Comparison of ENCODE assay signal across 8 cellular contexts in the genomic region with DNA sequence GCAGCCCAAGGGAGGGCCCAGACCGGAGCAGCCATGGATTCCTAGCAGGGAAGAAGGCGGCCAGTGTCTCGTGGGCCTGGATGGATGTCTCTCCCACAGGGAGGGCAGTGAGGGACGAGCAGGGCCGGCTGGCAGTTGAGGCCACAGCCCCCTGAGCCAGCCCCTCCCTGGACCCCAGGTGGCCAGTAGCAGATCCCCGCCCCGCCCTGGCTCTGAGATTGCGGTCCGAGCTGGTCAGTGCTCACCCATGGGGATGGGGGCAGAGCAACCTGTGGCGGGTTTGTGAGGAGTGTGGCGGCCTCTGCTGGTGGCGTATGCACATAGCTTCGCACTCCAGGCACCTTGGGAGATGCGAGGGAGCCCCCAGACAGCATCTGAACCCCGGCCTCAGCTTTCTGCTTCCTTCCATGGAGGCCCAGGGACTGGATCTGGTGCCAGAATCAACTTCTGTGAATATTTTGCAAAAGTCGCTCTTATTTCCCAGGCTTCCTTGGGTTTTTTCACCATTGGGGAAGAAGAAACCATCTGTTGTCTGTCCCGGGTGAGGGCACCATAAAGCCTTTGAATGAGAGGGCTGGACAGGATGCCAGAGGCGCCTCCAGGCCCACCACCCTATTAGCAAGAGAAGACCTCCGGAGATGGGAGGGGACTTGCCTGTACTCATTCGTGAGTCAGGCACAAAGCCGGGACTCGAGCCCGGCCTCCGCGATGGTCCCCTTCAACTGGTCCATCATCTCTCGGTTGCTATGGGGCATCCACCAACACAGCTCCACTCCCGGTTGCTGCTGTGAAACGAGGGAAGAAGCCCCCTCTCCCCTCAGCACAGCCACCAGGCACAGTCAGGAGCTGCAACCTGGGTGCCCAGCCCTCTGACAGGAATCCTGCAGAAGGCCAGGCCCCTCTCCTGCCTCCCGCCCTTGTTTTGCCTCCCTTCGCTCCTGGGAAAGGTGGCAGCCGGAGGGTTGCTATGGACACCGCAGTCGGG. TPM values are rescaled to one million over a fixed set of nuclear protein-coding genes. Genes with fewer than 3 reads are reported as not detected.
DNase-seq lines count a peak whose midpoint lies in the region; ATAC-seq and TF ChIP-seq lines count a peak whose summit lies in the region.

No MANE protein-coding gene starts in this region.

- no peak overlapping the region for H3K4me3 Mint-ChIP-seq in osteocyte (ENCODE audit: unreplicated experiment)

- TF ChIP-seq CTCF in LNCaP clone FGC (IDR thresholded peaks at IDR 0.05; ENCODE audit: control insufficient read depth, extremely low read depth, insufficient read depth) (peak; percentile 94), gastroesophageal sphincter (IDR thresholded peaks at IDR 0.05) (peak in 3 of 4 experiments; percentile 87 to 93 (median 88)), osteocyte (IDR thresholded peaks at IDR 0.05) (peak; percentile 92), tibial artery (IDR thresholded peaks at IDR 0.05) (peak; percentile 77 to 86)

- TF ChIP-seq POLR2A in gastroesophageal sphincter (IDR thresholded peaks at IDR 0.05): no peak

- DNase-seq in DMS 273 (lab: John Stamatoyannopoulos, UW; ENCODE audit: unreplicated experiment): peak; percentile 84
- DNase-seq in DMS 273 treated with DMSO at 0.1 percent for 48 hours (lab: John Stamatoyannopoulos, UW): no peak
- DNase-seq in LNCaP clone FGC (ENCODE audit: low read depth): no peak
- DNase-seq in SHP77 treated with DMSO at 0.1 percent for 48 hours (lab: John Stamatoyannopoulos, UW): peak; percentile 82
- DNase-seq in activated T-helper 9 cell treated with anti-CD3 and anti-CD28 coated beads, Interleukin-2, amount 50 U/mL, for 16 hours (ENCODE audit: low read depth): peak; percentile 61
- peak; percentile 92 for DNase-seq in osteocyte (ENCODE audit: extremely low spot score, unreplicated experiment)
- DNase-seq in tibial artery: peak; percentile 74 to 82

- TF ChIP-seq EP300 in gastroesophageal sphincter (IDR thresholded peaks at IDR 0.05): no peak

- H3K4me1 Mint-ChIP-seq in osteocyte (ENCODE audit: unreplicated experiment): no peaks in the 10 kb centered on the region

- H3K27ac ChIP-seq in gastroesophageal sphincter (no peak overlapping the region), tibial artery (no peak overlapping the region)

- H3K4me3 ChIP-seq in LNCaP clone FGC (ENCODE audit: low read depth, low read length) (no peak overlapping the region), gastroesophageal sphincter (no peak overlapping the region), tibial artery (no peak overlapping the region)

- 0 to 15% methylated on average over 1 to 4 of the region's 33 CpGs for WGBS in gastroesophageal sphincter (ENCODE audit: low coverage in 1 of 2), 2 donors

- peak; percentile 92 for ATAC-seq in gastroesophageal sphincter

- H3K9me3 ChIP-seq in gastroesophageal sphincter: no peaks in the 10 kb centered on the region
- no peaks in the 10 kb centered on the region for H3K9me3 ChIP-seq in tibial artery

- no peaks in the 10 kb centered on the region for H3K36me3 Mint-ChIP-seq in osteocyte (ENCODE audit: unreplicated experiment)

- H3K27me3 Mint-ChIP-seq in osteocyte (ENCODE audit: unreplicated experiment): peaks cover 6% of the 10 kb centered on the region

- no peaks in the 10 kb centered on the region for H3K36me3 ChIP-seq in gastroesophageal sphincter
- H3K36me3 ChIP-seq in tibial artery: no peaks in the 10 kb centered on the region

- no peaks in the 10 kb centered on the region for H3K9me3 Mint-ChIP-seq in osteocyte (ENCODE audit: unreplicated experiment)

- H3K4me1 ChIP-seq in gastroesophageal sphincter (peaks cover 0 to 6% (median 0%) of the 10 kb centered on the region in 3 donors), tibial artery (no peaks in the 10 kb centered on the region)

- no peak overlapping the region for H3K27ac Mint-ChIP-seq in osteocyte (ENCODE audit: unreplicated experiment)

- peaks cover 21% of the 10 kb centered on the region for H3K27me3 ChIP-seq in gastroesophageal sphincter
- H3K27me3 ChIP-seq in tibial artery: peaks cover 0 to 19% of the 10 kb centered on the region in 2 donors

- intact Hi-C loops in tibial artery (cut with DNase I; ENCODE audit: low total_unique reads): no loop called here

RNA-seq across cellular contexts. Expression of a gene that starts 8.6 kb away (rescaled TPM):
- total RNA-seq in gastroesophageal sphincter (10 to 100 TPM in 1 of 4 donors, 1 to 10 TPM in 3; 1.8 to 13.7 (median 8.1) TPM), osteocyte (0.16 and 0.29 TPM in 2 replicates)

RNA-seq across cellular contexts. Expression of a gene that starts 57.9 kb away (rescaled TPM):
- total RNA-seq in gastroesophageal sphincter (10 to 100 TPM; 15.8 to 21.3 (median 18.2) TPM), osteocyte (29.5 and 34.5 TPM in 2 replicates)

Comparison
In these comparisons a context has a peak if more than half of its experiments do, and no peak if none do; other contexts are left out.
1. DNase-seq: peak in DMS 273 (single experiment), SHP77 treated with DMSO at 0.1 percent for 48 hours (single experiment), activated T-helper 9 cell treated with anti-CD3 and anti-CD28 coated beads, Interleukin-2, amount 50 U/mL, for 16 hours (single experiment), osteocyte (single experiment) and tibial artery (2 of 2); none in DMS 273 treated with DMSO at 0.1 percent for 48 hours (single experiment) and LNCaP clone FGC (single experiment).
2. Peak in every context shown above with its lines, with median percentiles within 50 percentile points of each other: CTCF ChIP-seq.